ENCODE assay signal across 11 cellular contexts in the genomic region with DNA sequence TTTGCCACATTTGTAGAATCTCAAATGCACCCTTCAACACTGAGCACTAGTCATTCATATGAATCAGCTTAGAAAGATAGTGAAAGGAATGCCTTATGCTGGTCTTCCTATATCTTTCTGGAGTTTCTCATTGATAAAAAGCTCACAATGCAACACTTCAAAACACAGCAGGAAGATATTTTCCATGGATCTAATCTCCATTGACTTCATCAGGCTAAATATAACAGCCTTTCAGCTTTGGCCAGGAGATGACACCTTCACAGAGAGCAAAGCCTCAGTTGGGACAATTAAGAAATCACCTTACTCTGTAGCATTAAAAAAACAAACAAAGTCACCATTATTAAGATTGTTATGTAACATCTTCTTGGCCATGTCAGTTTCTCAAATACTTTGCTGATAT. TPM values are rescaled to one million over a fixed set of nuclear protein-coding genes. Genes with fewer than 3 reads are reported as not detected.
DNase-seq lines count a peak whose midpoint lies in the region; ATAC-seq and TF ChIP-seq lines count a peak whose summit lies in the region.
"Had no signal": no experiment of that assay in that cellular context is flagged by ENCODE, and none has a peak within 500 bp of the region (broad histone marks: within the 10 kb centered on the region; RNA-seq: fewer than 3 reads in every experiment).

No MANE protein-coding gene starts in this region.

- POLR2A ChIA-PET in MCF 10A (lab: Yijun Ruan, JAX): interaction anchor here (0.8 to 2.2 kb wide), 3 partner anchors 23 to 134 kb away, joined by 3 to 6 read pairs (median 5); no protein-coding TSS in a partner anchor

- no peaks in the 10 kb centered on the region for H3K9me2 ChIP-seq in hepatocyte (replicated peaks; ENCODE audit: insufficient read depth)

- TF ChIP-seq POLR2A in breast epithelium (IDR thresholded peaks at IDR 0.05): no peak

- no peak overlapping the region for H3K4me3 Mint-ChIP-seq in MCF 10A (ENCODE audit: unreplicated experiment)

- no peak for ATAC-seq in HG03521 (IDR thresholded peaks at IDR 0.05; ENCODE audit: unreplicated experiment)
- no peak for ATAC-seq in GM21423 (IDR thresholded peaks at IDR 0.05; ENCODE audit: unreplicated experiment)
- ATAC-seq in HG02642 (IDR thresholded peaks at IDR 0.05; ENCODE audit: poor library complexity, unreplicated experiment): no peak
- ATAC-seq in GM19452 (IDR thresholded peaks at IDR 0.05; ENCODE audit: unreplicated experiment): no peak

- intact Hi-C loops in MCF 10A (cut with micrococcal nuclease) (no loop called here), breast epithelium (cut with DNase I; ENCODE audit: low total_unique reads) (no loop called here)

- TF ChIP-seq CTCF in MCF 10A (IDR thresholded peaks at IDR 0.05; ENCODE audit: unreplicated experiment): peak; percentile 29
- no peak for TF ChIP-seq CTCF in breast epithelium (IDR thresholded peaks at IDR 0.05)
- peak; percentile 50 for TF ChIP-seq CTCF in astrocyte of the cerebellum (IDR thresholded peaks at IDR 0.05; ENCODE audit: low read depth, low read length, missing control alignments)
- TF ChIP-seq CTCF in hepatocyte (IDR thresholded peaks at IDR 0.05; ENCODE audit: poor library complexity): peak; percentile 48

- H3K27ac Mint-ChIP-seq in MCF 10A (ENCODE audit: low read depth, unreplicated experiment): peak overlapping the region; percentile 72

- H3K4me1 Mint-ChIP-seq in MCF 10A (ENCODE audit: insufficient read depth, unreplicated experiment): peaks cover 41% of the 10 kb centered on the region

- H3K4me1 ChIP-seq in breast epithelium: peaks cover 0 to 9% of the 10 kb centered on the region in 2 donors
- H3K4me1 ChIP-seq in hepatocyte (ENCODE audit: insufficient read depth): peaks cover 29% of the 10 kb centered on the region
- H3K4me1 ChIP-seq: prostate gland had no signal

- no peaks in the 10 kb centered on the region for H3K9me3 Mint-ChIP-seq in MCF 10A (ENCODE audit: unreplicated experiment)

- H3K4me3 ChIP-seq in breast epithelium: no peak overlapping the region
- H3K4me3 ChIP-seq in astrocyte of the cerebellum (ENCODE audit: low read depth, low read length): no peak overlapping the region
- no peak overlapping the region for H3K4me3 ChIP-seq in hepatocyte
- H3K4me3 ChIP-seq: BLaER1, prostate gland had no signal

- in situ Hi-C loops in astrocyte of the cerebellum (cut with HindIII; ENCODE audit: low sequenced_read_pairs): no loop called here

- peaks cover 83% of the 10 kb centered on the region for H3K79me2 ChIP-seq in hepatocyte

- H3K27me3 Mint-ChIP-seq in MCF 10A (ENCODE audit: insufficient read depth, unreplicated experiment): no peaks in the 10 kb centered on the region

- no peak overlapping the region for H2AFZ ChIP-seq in hepatocyte

- CTCF ChIA-PET in MCF 10A (lab: Yijun Ruan, JAX): interaction anchor here (0.5 to 2.4 kb wide), 8 partner anchors 14 to 1337 kb away, joined by 3 to 18 read pairs (median 3); no protein-coding TSS in a partner anchor

- no peaks in the 10 kb centered on the region for H3K9me3 ChIP-seq in breast epithelium
- H3K9me3 ChIP-seq in hepatocyte (ENCODE audit: low read depth): no peaks in the 10 kb centered on the region
- H3K9me3 ChIP-seq: BLaER1, prostate gland had no signal

- H3K27me3 ChIP-seq in breast epithelium (no peaks in the 10 kb centered on the region), hepatocyte (no peaks in the 10 kb centered on the region)

- H3K36me3 ChIP-seq in breast epithelium (no peaks in the 10 kb centered on the region), hepatocyte (replicated peaks; ENCODE audit: insufficient read depth, low read depth) (no peaks in the 10 kb centered on the region)
- H3K36me3 ChIP-seq: BLaER1, prostate gland had no signal

- peak; percentile 42 for DNase-seq in MCF 10A (ENCODE audit: unreplicated experiment)
- no peak for DNase-seq in breast epithelium (ENCODE audit: low spot score in 2 of 2)
- no peak for DNase-seq in astrocyte of the cerebellum (ENCODE audit: low read depth)
- DNase-seq in hepatocyte (ENCODE audit: low spot score): no peak
- DNase-seq: NCI-H1436 treated with DMSO at 0.1 percent for 48 hours had no signal

- no TSS peak for BruUV-seq in MCF 10A (replicated peaks; lab: Mats Ljungman, UMichigan)

- H3K27ac ChIP-seq in breast epithelium: no peak overlapping the region
- peak overlapping the region; percentile 29 for H3K27ac ChIP-seq in hepatocyte
- H3K27ac ChIP-seq: BLaER1, prostate gland had no signal

- peaks cover 18% of the 10 kb centered on the region for H3K36me3 Mint-ChIP-seq in MCF 10A (ENCODE audit: insufficient read depth, unreplicated experiment)

- no peak overlapping the region for H3K4me2 ChIP-seq in hepatocyte
- H3K4me2 ChIP-seq: BLaER1 had no signal

- H4K20me1 ChIP-seq in hepatocyte (ENCODE audit: insufficient read depth, poor library complexity, severe bottlenecking): no peaks in the 10 kb centered on the region
- H4K20me1 ChIP-seq: BLaER1 had no signal

RNA-seq across cellular contexts. Expression of a gene that starts 6.7 kb away (rescaled TPM):
- total RNA-seq in MCF 10A (2022): 66.6 and 117 TPM in 2 replicates
- total RNA-seq in breast epithelium: 10 to 100 TPM; 50.8 to 76.0 (median 74.7) TPM
- total RNA-seq in hepatocyte: 44.5 and 46.9 TPM in 2 replicates
- 32.2 and 35.3 TPM in 2 replicates for polyA plus RNA-seq in hepatocyte

Comparison
In these comparisons a context has a peak if more than half of its experiments do, and no peak if none do; other contexts are left out.
1. CTCF ChIP-seq: peak in MCF 10A (single experiment), astrocyte of the cerebellum (single experiment) and hepatocyte (single experiment); none in breast epithelium (0 of 3).